9 cellular contexts compared by ENCODE assay signal in the genomic region with DNA sequence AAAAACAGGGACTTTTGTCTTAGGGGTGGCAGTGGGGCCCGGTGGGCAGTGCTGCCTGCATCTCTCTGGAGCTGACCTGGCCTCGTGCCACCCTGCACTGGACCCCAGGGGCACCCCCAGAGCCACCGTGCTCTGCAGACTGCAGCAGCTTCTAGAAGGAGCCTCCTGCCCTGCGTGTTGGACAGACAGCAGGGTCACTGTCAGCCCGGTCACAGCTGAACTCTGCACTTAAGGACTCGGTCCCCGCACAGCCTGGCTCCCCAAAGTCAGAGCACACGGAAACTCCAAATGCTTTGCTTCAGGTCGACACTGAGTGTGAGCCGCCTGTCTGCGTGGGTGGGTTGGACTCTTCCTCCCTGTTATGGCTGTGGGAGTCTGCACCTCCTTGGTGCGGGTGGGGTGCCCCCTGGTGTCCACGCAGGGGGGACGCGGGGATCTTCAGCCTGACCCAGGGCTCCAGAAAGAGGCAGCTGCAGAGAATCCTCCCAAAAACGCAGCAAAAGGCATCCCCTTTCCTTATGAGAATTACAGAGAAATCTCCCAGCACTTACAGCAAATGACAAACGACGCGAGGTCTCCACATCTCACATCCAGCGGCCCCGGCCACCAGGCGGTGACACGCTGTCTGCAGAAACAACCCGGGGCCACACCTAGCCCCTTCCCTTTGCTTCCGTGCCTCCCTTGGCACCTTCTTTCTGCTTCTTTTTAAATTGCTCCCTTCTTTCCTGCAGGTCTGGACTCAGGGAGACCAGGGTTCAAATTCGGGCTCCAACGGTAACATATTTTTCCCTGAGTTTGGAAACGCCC. TPM values are rescaled to one million over a fixed set of nuclear protein-coding genes. Genes with fewer than 3 reads are reported as not detected.
DNase-seq lines count a peak whose midpoint lies in the region; ATAC-seq and TF ChIP-seq lines count a peak whose summit lies in the region.
"Had no signal": no experiment of that assay in that cellular context is flagged by ENCODE, and none has a peak within 500 bp of the region (broad histone marks: within the 10 kb centered on the region; RNA-seq: fewer than 3 reads in every experiment).

No MANE protein-coding gene starts in this region.

- intact Hi-C loops in mucosa of descending colon (cut with DNase I, micrococcal nuclease) (loop anchor here (5.0 to 10.0 kb wide), 2 partner anchors 151 to 204 kb away; no protein-coding TSS in a partner anchor), aorta (cut with DNase I) (loop anchor here in 1 of 2 donors (5.0 kb wide), 1 partner anchor 294 kb away; no protein-coding TSS in a partner anchor)

- ATAC-seq in mucosa of descending colon, result peak; percentile 99
- ATAC-seq in aorta (ENCODE audit: low FRiP score), result peak; percentile 80
- no peak for ATAC-seq in HG03565 (IDR thresholded peaks at IDR 0.05; ENCODE audit: unreplicated experiment)
- ATAC-seq: CD8-positive, alpha-beta T cell had no signal

- H3K9me3 ChIP-seq in mucosa of descending colon, result peaks cover 4% of the 10 kb centered on the region
- H3K9me3 ChIP-seq in aorta (ENCODE audit: control insufficient read depth, low read length), result peaks cover 5% of the 10 kb centered on the region

- WGBS in aorta, 2 donors, result 39 to 44% methylated on average over 28 of the region's 28 CpGs

- H3K4me1 ChIP-seq in mucosa of descending colon (ENCODE audit: low read depth) (peaks cover 3% of the 10 kb centered on the region), aorta (ENCODE audit: control insufficient read depth in 1 of 2, insufficient read depth in 2 of 2, low read length in 2 of 2) (no peaks in the 10 kb centered on the region)

- no peak overlapping the region for H3K27ac ChIP-seq in aorta (ENCODE audit: low read depth in 1 of 2, low read length in 2 of 2)

- peak; percentile 18 for DNase-seq in NCI-H2196 (lab: John Stamatoyannopoulos, UW; ENCODE audit: unreplicated experiment)
- no peak for DNase-seq in NCI-H2196 treated with DMSO at 0.1 percent for 48 hours (lab: John Stamatoyannopoulos, UW; ENCODE audit: unreplicated experiment)
- peak; percentile 8 to 77 for DNase-seq in NCI-H526 (lab: John Stamatoyannopoulos, UW)
- DNase-seq in ecto neural progenitor cell (ENCODE audit: low spot score), result peak; percentile 73
- DNase-seq in mucosa of descending colon, result peak; percentile 61 to 81 (median 81)
- peak in 1 of 2 donors; percentile 84 for DNase-seq in aorta
- no peak for DNase-seq in D341Med (ENCODE audit: low spot score)

- peak; percentile 58 for TF ChIP-seq CTCF in mucosa of descending colon (IDR thresholded peaks at IDR 0.05)

- H3K4me3 ChIP-seq in mucosa of descending colon, result no peak overlapping the region
- no peak overlapping the region for H3K4me3 ChIP-seq in aorta (ENCODE audit: low read length in 2 of 2)

- no peaks in the 10 kb centered on the region for H3K27me3 ChIP-seq in aorta (ENCODE audit: control insufficient read depth in 1 of 2, insufficient read depth in 2 of 2, low read length in 1 of 2)

- H3K36me3 ChIP-seq in mucosa of descending colon (ENCODE audit: low read depth), result no peaks in the 10 kb centered on the region
- no peaks in the 10 kb centered on the region for H3K36me3 ChIP-seq in aorta (ENCODE audit: control insufficient read depth in 1 of 2, insufficient read depth in 2 of 2, low read length in 1 of 2)

RNA-seq across cellular contexts. Expression of gene DACT2, which starts 36.3 kb away (rescaled TPM):
- total RNA-seq in mucosa of descending colon (1 to 10 TPM; 1.2 to 3.4 (median 1.5) TPM), aorta (under 1 TPM in 1 of 2 donors, not detected in 1; 0.48 TPM)
- polyA plus RNA-seq in aorta, result under 1 TPM; 0.10 to 0.13 TPM
- total RNA-seq: CD8-positive, alpha-beta T cell had no signal

Comparison
In these comparisons a context has a peak if more than half of its experiments do, and no peak if none do; other contexts are left out.
1. DNase-seq: peak in NCI-H2196 (single experiment), NCI-H526 (2 of 2), ecto neural progenitor cell (single experiment) and mucosa of descending colon (3 of 3); none in NCI-H2196 treated with DMSO at 0.1 percent for 48 hours (single experiment) and D341Med (single experiment).